ENCODE assay signal across 8 cellular contexts in genomic region chr2:61135510-61135909, GRCh38. TPM values are rescaled to one million over a fixed set of nuclear protein-coding genes. Genes with fewer than 3 reads are reported as not detected.
DNase-seq lines count a peak whose midpoint lies in the region; ATAC-seq and TF ChIP-seq lines count a peak whose summit lies in the region.

No MANE protein-coding gene starts in this region.

- H3K27me3 ChIP-seq in CD4-positive, alpha-beta memory T cell (ENCODE audit: insufficient read depth, low read length) = no peaks in the 10 kb centered on the region
- no peaks in the 10 kb centered on the region for H3K27me3 ChIP-seq in stomach
- H3K27me3 ChIP-seq in CD8-positive, alpha-beta T cell (ENCODE audit: insufficient read depth, low read length) = no peaks in the 10 kb centered on the region

- in situ Hi-C loops in KBM-7 (cut with MboI; ENCODE audit: low pct_unique_long_range_greater_than_20kb, low sequenced_read_pairs) = no loop called here

- POLR2A ChIA-PET in CD4-positive, alpha-beta memory T cell (lab: Charles Lee; ENCODE audit: partially characterized antibody) = interaction anchor here (1.1 kb wide), 1 partner anchor 9 kb away, joined by 3 read pairs; no protein-coding TSS in a partner anchor
- POLR2A ChIA-PET in CD8-positive, alpha-beta T cell (lab: Charles Lee) = interaction anchor here (1.0 kb wide), 1 partner anchor 9 kb away, joined by 6 read pairs; no protein-coding TSS in a partner anchor

- H3K4me3 Mint-ChIP-seq in CD4-positive, alpha-beta memory T cell = no peak overlapping the region
- no peak overlapping the region for H3K4me3 Mint-ChIP-seq in activated T-helper 17 cell treated with anti-CD3 and anti-CD28 coated beads, Interleukin-2, amount 50 U/mL, for 72 hours
- H3K4me3 Mint-ChIP-seq in CD8-positive, alpha-beta T cell = no peak overlapping the region

- no peaks in the 10 kb centered on the region for H3K9me3 Mint-ChIP-seq in CD4-positive, alpha-beta memory T cell
- H3K9me3 Mint-ChIP-seq in activated T-helper 17 cell treated with anti-CD3 and anti-CD28 coated beads, Interleukin-2, amount 50 U/mL, for 72 hours = no peaks in the 10 kb centered on the region
- H3K9me3 Mint-ChIP-seq in CD8-positive, alpha-beta T cell = no peaks in the 10 kb centered on the region

- no peaks in the 10 kb centered on the region for H3K36me3 ChIP-seq in CD4-positive, alpha-beta memory T cell (ENCODE audit: insufficient read depth, low read length)
- H3K36me3 ChIP-seq in stomach = no peaks in the 10 kb centered on the region
- no peaks in the 10 kb centered on the region for H3K36me3 ChIP-seq in CD8-positive, alpha-beta T cell (ENCODE audit: insufficient read depth, low read length)

- ATAC-seq in activated T-helper 17 cell treated with anti-CD3 and anti-CD28 coated beads, Interleukin-2, amount 50 U/mL, for 72 hours (replicated peaks) = no peak
- ATAC-seq in GM21737 (IDR thresholded peaks at IDR 0.05; ENCODE audit: unreplicated experiment) = no peak
- ATAC-seq in CD8-positive, alpha-beta T cell = no peak

- H3K4me1 Mint-ChIP-seq in CD4-positive, alpha-beta memory T cell = peaks cover 0 to 5% (median under 1%) of the 10 kb centered on the region in 4 donors
- no peaks in the 10 kb centered on the region for H3K4me1 Mint-ChIP-seq in activated T-helper 17 cell treated with anti-CD3 and anti-CD28 coated beads, Interleukin-2, amount 50 U/mL, for 72 hours
- peaks cover 2% of the 10 kb centered on the region for H3K4me1 Mint-ChIP-seq in CD8-positive, alpha-beta T cell (ENCODE audit: low read depth)

- no peak overlapping the region for H3K27ac ChIP-seq in CD4-positive, alpha-beta memory T cell (ENCODE audit: low read depth, low read length)
- H3K27ac ChIP-seq in stomach = no peak overlapping the region
- no peak overlapping the region for H3K27ac ChIP-seq in CD8-positive, alpha-beta T cell (ENCODE audit: low read depth, low read length)

- CTCF ChIA-PET in CD4-positive, alpha-beta memory T cell (lab: Charles Lee; ENCODE audit: partially characterized antibody) = interaction anchor here (0.6 to 1.7 kb wide), 11 partner anchors 8 to 657 kb away, joined by 3 to 8 read pairs (median 4); no protein-coding TSS in a partner anchor
- CTCF ChIA-PET in CD8-positive, alpha-beta T cell (lab: Charles Lee) = interaction anchor here (2.7 kb wide), 1 partner anchor 13 kb away, joined by 8 read pairs; no protein-coding TSS in a partner anchor

- H3K27ac Mint-ChIP-seq in CD4-positive, alpha-beta memory T cell = peak overlapping the region in 1 of 7 donors; percentile 62
- H3K27ac Mint-ChIP-seq in activated T-helper 17 cell treated with anti-CD3 and anti-CD28 coated beads, Interleukin-2, amount 50 U/mL, for 72 hours = peak overlapping the region; percentile 17
- no peak overlapping the region for H3K27ac Mint-ChIP-seq in CD8-positive, alpha-beta T cell

- no peaks in the 10 kb centered on the region for H3K36me3 Mint-ChIP-seq in CD4-positive, alpha-beta memory T cell
- H3K36me3 Mint-ChIP-seq in activated T-helper 17 cell treated with anti-CD3 and anti-CD28 coated beads, Interleukin-2, amount 50 U/mL, for 72 hours (ENCODE audit: low read depth) = no peaks in the 10 kb centered on the region
- H3K36me3 Mint-ChIP-seq in CD8-positive, alpha-beta T cell = no peaks in the 10 kb centered on the region

- no peaks in the 10 kb centered on the region for H3K9me3 ChIP-seq in CD4-positive, alpha-beta memory T cell (ENCODE audit: control insufficient read depth in 1 of 2, low read length in 2 of 2)
- no peaks in the 10 kb centered on the region for H3K9me3 ChIP-seq in stomach
- H3K9me3 ChIP-seq in CD8-positive, alpha-beta T cell (ENCODE audit: low read length) = no peaks in the 10 kb centered on the region

- TF ChIP-seq CTCF in stomach (IDR thresholded peaks at IDR 0.05) = peak in 1 of 7 experiments; percentile 31
- TF ChIP-seq CTCF in CD8-positive, alpha-beta T cell (IDR thresholded peaks at IDR 0.05) = no peak

- H3K4me3 ChIP-seq in CD4-positive, alpha-beta memory T cell (ENCODE audit: low read length in 2 of 2) = no peak overlapping the region
- no peak overlapping the region for H3K4me3 ChIP-seq in stomach
- H3K4me3 ChIP-seq in CD8-positive, alpha-beta T cell (ENCODE audit: low read depth, low read length) = no peak overlapping the region

- DNase-seq in CD4-positive, alpha-beta memory T cell = peak in 4 of 5 donors; percentile 5 to 17 (median 10)
- DNase-seq in KBM-7 (peak; percentile 54), left kidney (ENCODE audit: low read depth, low spot score) (peak; percentile 53), stomach (no peak), iPS-NIHi7 (ENCODE audit: extremely low spot score) (no peak)
- no peak for DNase-seq in CD8-positive, alpha-beta T cell

- TF ChIP-seq POLR2A in stomach (IDR thresholded peaks at IDR 0.05) = no peak

- no peak for TF ChIP-seq EP300 in stomach (IDR thresholded peaks at IDR 0.05)

- 9 to 18% (median 11%) methylated on average over 3 of the region's 3 CpGs for WGBS in stomach, 5 donors

- intact Hi-C loops in CD4-positive, alpha-beta memory T cell (cut with micrococcal nuclease) = loop anchor here (10.0 kb wide), 1 partner anchor 519 kb away; no protein-coding TSS in a partner anchor
- intact Hi-C loops in stomach (cut with DNase I; ENCODE audit: low total_unique reads) = no loop called here
- intact Hi-C loops in CD8-positive, alpha-beta T cell (cut with DNase I, micrococcal nuclease) = loop anchor here (5.0 to 10.0 kb wide), 2 partner anchors 522 to 659 kb away; no protein-coding TSS in a partner anchor

- H3K4me1 ChIP-seq in CD4-positive, alpha-beta memory T cell (ENCODE audit: insufficient read depth, low read length) = no peaks in the 10 kb centered on the region
- H3K4me1 ChIP-seq in stomach = no peaks in the 10 kb centered on the region
- H3K4me1 ChIP-seq in CD8-positive, alpha-beta T cell (ENCODE audit: insufficient read depth, low read length) = no peaks in the 10 kb centered on the region

- H3K27me3 Mint-ChIP-seq in CD4-positive, alpha-beta memory T cell = no peaks in the 10 kb centered on the region
- H3K27me3 Mint-ChIP-seq in activated T-helper 17 cell treated with anti-CD3 and anti-CD28 coated beads, Interleukin-2, amount 50 U/mL, for 72 hours = no peaks in the 10 kb centered on the region
- no peaks in the 10 kb centered on the region for H3K27me3 Mint-ChIP-seq in CD8-positive, alpha-beta T cell (ENCODE audit: low read depth)

RNA-seq across cellular contexts. Expression of gene C2orf74, which starts 26.5 kb away (rescaled TPM):
- 10 to 100 TPM; 18.3 to 19.3 TPM for total RNA-seq in CD4-positive, alpha-beta memory T cell
- polyA plus RNA-seq in CD4-positive, alpha-beta memory T cell = 10 to 100 TPM; 36.7 to 38.1 TPM
- total RNA-seq in activated T-helper 17 cell treated with anti-CD3 and anti-CD28 coated beads, Interleukin-2, amount 50 U/mL, for 72 hours = 10 to 100 TPM; 10.5 to 11.8 TPM
- total RNA-seq in stomach = 10 to 100 TPM in 2 of 5 donors, 1 to 10 TPM in 1, not detected in 2; 1.8 to 46.9 (median 35.2) TPM
- polyA plus RNA-seq in stomach = 10 to 100 TPM; 15.8 to 26.6 (median 20.7) TPM
- total RNA-seq in CD8-positive, alpha-beta T cell = 1 to 10 TPM; 1.3 to 2.8 TPM

Comparison
In these comparisons a context has a peak if more than half of its experiments do, and no peak if none do; other contexts are left out.
1. DNase-seq: peak in CD4-positive, alpha-beta memory T cell (4 of 5), KBM-7 (single experiment) and left kidney (single experiment); none in stomach (single experiment), iPS-NIHi7 (single experiment) and CD8-positive, alpha-beta T cell (0 of 7).